Comparison of ENCODE assay signal across 18 cellular contexts in the genomic region with DNA sequence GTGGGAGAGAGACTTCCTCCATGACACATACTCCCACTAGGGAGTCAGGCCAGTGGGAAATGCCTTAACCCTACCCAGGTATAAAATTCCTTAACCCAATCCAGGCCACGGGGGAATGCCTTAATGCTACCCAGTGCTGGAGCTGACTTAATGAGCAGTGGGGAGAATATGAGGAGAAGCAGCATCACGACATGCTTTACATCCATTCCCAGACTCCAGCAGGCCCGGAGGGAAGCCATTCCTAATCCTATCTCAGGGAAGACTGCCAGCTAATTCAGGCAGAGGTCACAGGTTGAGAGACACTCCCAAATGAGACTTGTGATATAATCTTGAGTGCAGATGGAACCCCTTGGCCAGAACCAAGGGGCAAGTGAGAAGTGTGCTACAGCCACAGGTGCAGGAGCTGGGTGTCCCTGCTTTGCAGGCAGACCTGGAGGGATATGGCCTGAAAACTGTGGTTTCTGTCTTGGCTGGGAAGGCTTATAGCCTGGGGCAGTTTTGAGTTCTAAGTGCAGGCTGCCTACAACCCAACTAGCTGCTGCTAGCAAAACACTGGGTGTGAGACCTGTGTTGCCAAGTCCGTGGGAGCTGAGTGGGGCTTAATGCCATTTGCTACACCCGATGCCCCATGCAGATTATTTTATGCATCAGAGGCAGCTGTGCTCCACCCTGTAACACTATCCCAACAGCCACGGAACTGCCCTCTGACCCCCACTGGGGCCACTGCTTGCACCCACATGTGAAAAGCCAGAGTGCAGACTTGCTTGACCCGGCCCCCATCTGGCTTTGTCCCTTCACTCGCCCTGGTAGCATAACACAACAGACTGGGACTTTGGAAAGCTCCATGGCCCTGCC. TPM values are rescaled to one million over a fixed set of nuclear protein-coding genes. Genes with fewer than 3 reads are reported as not detected.
DNase-seq lines count a peak whose midpoint lies in the region; ATAC-seq and TF ChIP-seq lines count a peak whose summit lies in the region.
"Had no signal": no experiment of that assay in that cellular context is flagged by ENCODE, and none has a peak within 500 bp of the region (broad histone marks: within the 10 kb centered on the region; RNA-seq: fewer than 3 reads in every experiment).

No MANE protein-coding gene starts in this region.

- H3K27me3 Mint-ChIP-seq in memory B cell (no peaks in the 10 kb centered on the region), chondrocyte (ENCODE audit: low read depth) (no peaks in the 10 kb centered on the region)
- H3K27me3 Mint-ChIP-seq: activated CD8-positive, alpha-beta T cell treated with anti-CD3 and anti-CD28 coated beads for 36 hours; CD4-positive, alpha-beta memory T cell; central memory CD8-positive, alpha-beta T cell had no signal

- H3K4me1 Mint-ChIP-seq in memory B cell = peaks cover 13% of the 10 kb centered on the region
- peaks cover 20% of the 10 kb centered on the region for H3K4me1 Mint-ChIP-seq in chondrocyte (ENCODE audit: low read depth)

- no peak for ATAC-seq in memory B cell (ENCODE audit: low read depth)
- ATAC-seq in GM19324 (IDR thresholded peaks at IDR 0.05; ENCODE audit: low FRiP score, unreplicated experiment) = no peak
- ATAC-seq in HG03565 (IDR thresholded peaks at IDR 0.05; ENCODE audit: unreplicated experiment) = no peak
- ATAC-seq: activated CD8-positive, alpha-beta T cell treated with anti-CD3 and anti-CD28 coated beads for 36 hours; sciatic nerve had no signal

- H3K4me3 Mint-ChIP-seq in memory B cell (no peak overlapping the region), chondrocyte (ENCODE audit: unreplicated experiment) (no peak overlapping the region)
- H3K4me3 Mint-ChIP-seq: activated CD8-positive, alpha-beta T cell treated with anti-CD3 and anti-CD28 coated beads for 36 hours; central memory CD8-positive, alpha-beta T cell had no signal

- H3K36me3 Mint-ChIP-seq in memory B cell (peaks cover 36% of the 10 kb centered on the region), chondrocyte (ENCODE audit: low read depth) (peaks cover 6% of the 10 kb centered on the region)

- DNase-seq in ELF-1 (ENCODE audit: low read depth, low spot score) (peak; percentile 73), NCI-H460 (ENCODE audit: extremely low read depth, low read depth) (peak; percentile 63), ecto neural progenitor cell (ENCODE audit: low spot score) (peak; percentile 55), memory B cell (ENCODE audit: low spot score in 2 of 2) (no peak), chondrocyte (ENCODE audit: low spot score) (no peak)
- no peak for DNase-seq in activated CD4-positive, alpha-beta T cell treated with anti-CD3 and anti-CD28 coated beads for 4 hours
- DNase-seq: activated CD8-positive, alpha-beta T cell treated with anti-CD3 and anti-CD28 coated beads for 36 hours; CD4-positive, alpha-beta memory T cell; NCI-H1930; NCI-H526 treated with DMSO at 0.1 percent for 48 hours; Peyer's patch; stimulated activated CD4-positive, alpha-beta T cell treated with anti-CD3 and anti-CD28 coated beads, Interleukin-2, amount 100 ng/mL, for 24 hours had no signal

- peaks cover 8% of the 10 kb centered on the region for H3K9me3 Mint-ChIP-seq in memory B cell
- H3K9me3 Mint-ChIP-seq in chondrocyte (ENCODE audit: low read depth) = peaks cover 3% of the 10 kb centered on the region

- H3K27ac Mint-ChIP-seq in memory B cell (peak overlapping the region; percentile 35), chondrocyte (ENCODE audit: unreplicated experiment) (no peak overlapping the region)
- H3K27ac Mint-ChIP-seq: activated CD8-positive, alpha-beta T cell treated with anti-CD3 and anti-CD28 coated beads for 36 hours had no signal

- TF ChIP-seq CTCF in chondrocyte (IDR thresholded peaks at IDR 0.05) = no peak

RNA-seq across cellular contexts. Expression of a gene that starts 45.2 kb away (rescaled TPM):
- not detected in 2 replicates for total RNA-seq in NCI-H460 (2014; rRNA removed; shearing (Covaris generic))
- not detected in 2 replicates for polyA plus RNA-seq in NCI-H460 (2014; cell fraction: nucleus; rRNA removed)
- not detected in 3 replicates for total RNA-seq in chondrocyte
- total RNA-seq: activated CD8-positive, alpha-beta T cell treated with anti-CD3 and anti-CD28 coated beads for 36 hours; CD4-positive, alpha-beta memory T cell; glomerular endothelial cell; H1; sciatic nerve had no signal
- polyA plus RNA-seq: CD4-positive, alpha-beta memory T cell; H1 had no signal

RNA-seq across cellular contexts. Expression of a gene that starts 56.5 kb away (rescaled TPM):
- not detected in 2 replicates for total RNA-seq in NCI-H460 (2014; rRNA removed; shearing (Covaris generic))
- not detected in 2 replicates for polyA plus RNA-seq in NCI-H460 (2014; cell fraction: nucleus; rRNA removed)
- not detected in 3 replicates for total RNA-seq in chondrocyte
- total RNA-seq: activated CD8-positive, alpha-beta T cell treated with anti-CD3 and anti-CD28 coated beads for 36 hours; CD4-positive, alpha-beta memory T cell; glomerular endothelial cell; H1; sciatic nerve had no signal
- polyA plus RNA-seq: CD4-positive, alpha-beta memory T cell; H1 had no signal

Comparison
In these comparisons a context has a peak if more than half of its experiments do, and no peak if none do; other contexts are left out.
1. DNase-seq: peak in ELF-1 (single experiment), NCI-H460 (single experiment) and ecto neural progenitor cell (single experiment); none in memory B cell (0 of 2), activated CD4-positive, alpha-beta T cell treated with anti-CD3 and anti-CD28 coated beads for 4 hours (0 of 2) and chondrocyte (single experiment).